In the genomic region with DNA sequence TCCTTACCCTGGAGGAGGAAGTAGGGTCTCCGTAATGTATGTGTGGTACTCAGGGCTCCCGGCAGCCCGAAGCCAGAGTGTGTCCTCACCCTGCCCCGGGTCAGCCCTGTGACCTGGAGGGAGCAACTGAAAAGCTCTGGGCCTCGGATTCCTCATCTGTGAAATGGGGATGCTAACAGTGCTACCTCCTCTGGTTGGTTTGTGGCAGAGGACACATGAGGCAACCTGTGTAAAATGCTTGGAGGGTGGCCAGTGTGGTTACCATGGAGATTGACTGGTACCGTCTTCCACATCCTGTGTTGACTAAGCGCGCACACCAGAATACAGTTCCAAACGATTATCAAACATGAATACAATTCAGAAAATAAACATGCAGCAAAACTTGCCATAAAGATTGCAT, we compare ENCODE assay signal across 8 cellular contexts.
A peak's percentile ranks its signal among the peaks of the same experiment; 100 is the strongest.
DNase-seq lines count a peak whose midpoint lies in the region; ATAC-seq and TF ChIP-seq lines count a peak whose summit lies in the region.

No MANE protein-coding gene starts in this region.

- no peaks in the 10 kb centered on the region for H3K36me3 ChIP-seq in CD8-positive, alpha-beta T cell (ENCODE audit: insufficient read depth, low read length)
- H3K36me3 ChIP-seq in left lung, result no peaks in the 10 kb centered on the region

- H3K4me3 Mint-ChIP-seq in CD8-positive, alpha-beta T cell, result peak overlapping the region; percentile 49
- peak overlapping the region; percentile 59 for H3K4me3 Mint-ChIP-seq in activated naive CD8-positive, alpha-beta T cell

- H3K27me3 Mint-ChIP-seq in CD8-positive, alpha-beta T cell (ENCODE audit: low read depth), result no peaks in the 10 kb centered on the region
- no peaks in the 10 kb centered on the region for H3K27me3 Mint-ChIP-seq in activated naive CD8-positive, alpha-beta T cell

- no peak for TF ChIP-seq CTCF in CD8-positive, alpha-beta T cell (IDR thresholded peaks at IDR 0.05)
- TF ChIP-seq CTCF in left lung (IDR thresholded peaks at IDR 0.05), result no peak

- H3K4me1 ChIP-seq in CD8-positive, alpha-beta T cell (ENCODE audit: insufficient read depth, low read length), result peaks cover 52% of the 10 kb centered on the region
- no peaks in the 10 kb centered on the region for H3K4me1 ChIP-seq in left lung

- H3K9me3 ChIP-seq in CD8-positive, alpha-beta T cell (ENCODE audit: low read length), result no peaks in the 10 kb centered on the region
- H3K9me3 ChIP-seq in left lung, result peaks cover 0 to 3% of the 10 kb centered on the region in 2 donors

- peak overlapping the region; percentile 86 for H3K27ac Mint-ChIP-seq in CD8-positive, alpha-beta T cell
- H3K27ac Mint-ChIP-seq in activated naive CD8-positive, alpha-beta T cell, result peak overlapping the region; percentile 78

- H3K9me3 Mint-ChIP-seq in CD8-positive, alpha-beta T cell, result no peaks in the 10 kb centered on the region
- no peaks in the 10 kb centered on the region for H3K9me3 Mint-ChIP-seq in activated naive CD8-positive, alpha-beta T cell (ENCODE audit: low read depth)

- peak; percentile 82 for ATAC-seq in CD8-positive, alpha-beta T cell
- ATAC-seq in left lung, result no peak

- H3K27ac ChIP-seq in CD8-positive, alpha-beta T cell (ENCODE audit: low read depth, low read length), result no peak overlapping the region
- H3K27ac ChIP-seq in left lung, result no peak overlapping the region

- H3K4me1 Mint-ChIP-seq in CD8-positive, alpha-beta T cell (ENCODE audit: low read depth), result peaks cover 55% of the 10 kb centered on the region
- peaks cover 63% of the 10 kb centered on the region for H3K4me1 Mint-ChIP-seq in activated naive CD8-positive, alpha-beta T cell (ENCODE audit: low read depth)

- DNase-seq in CD8-positive, alpha-beta T cell, result peak; percentile 55 to 86 (median 72)
- peak; percentile 57 for DNase-seq in RPMI7951 (ENCODE audit: low read depth)
- DNase-seq in non-pigmented ciliary epithelial cell (ENCODE audit: low read depth), result peak; percentile 55
- no peak for DNase-seq in NCI-H1048 (lab: John Stamatoyannopoulos, UW)
- DNase-seq in NCI-H510A treated with DMSO at 0.1 percent for 48 hours (lab: John Stamatoyannopoulos, UW), result no peak
- DNase-seq in left lung, result no peak
- no peak for DNase-seq in islet precursor cell

- intact Hi-C loops in CD8-positive, alpha-beta T cell (cut with DNase I, micrococcal nuclease), result loop anchor here (1.0 to 5.0 kb wide), 6 partner anchors 72 to 164 kb away; partner anchors contain the start of gene KLF6 (in 1 of the 2)
- intact Hi-C loops in left lung (cut with DNase I), result no loop called here

- no peaks in the 10 kb centered on the region for H3K27me3 ChIP-seq in CD8-positive, alpha-beta T cell (ENCODE audit: insufficient read depth, low read length)
- H3K27me3 ChIP-seq in left lung, result no peaks in the 10 kb centered on the region

- CTCF ChIA-PET in CD8-positive, alpha-beta T cell (lab: Charles Lee), result interaction anchor here (1.6 kb wide), 1 partner anchor 12 kb away, joined by 5 read pairs; no protein-coding TSS in a partner anchor

- H3K36me3 Mint-ChIP-seq in CD8-positive, alpha-beta T cell, result no peaks in the 10 kb centered on the region
- no peaks in the 10 kb centered on the region for H3K36me3 Mint-ChIP-seq in activated naive CD8-positive, alpha-beta T cell

- no peak overlapping the region for H3K4me3 ChIP-seq in CD8-positive, alpha-beta T cell (ENCODE audit: low read depth, low read length)
- no peak overlapping the region for H3K4me3 ChIP-seq in left lung

- POLR2A ChIA-PET in CD8-positive, alpha-beta T cell (lab: Charles Lee), result interaction anchor here (1.1 to 4.8 kb wide), 4 partner anchors 11 to 166 kb away, joined by 3 to 38 read pairs (median 4); partner anchors contain the start of gene KLF6

Comparison
In these comparisons a context has a peak if more than half of its experiments do, and no peak if none do; other contexts are left out.
1. DNase-seq: peak in CD8-positive, alpha-beta T cell (7 of 7), RPMI7951 (single experiment) and non-pigmented ciliary epithelial cell (single experiment); none in NCI-H1048 (single experiment), NCI-H510A treated with DMSO at 0.1 percent for 48 hours (single experiment), left lung (0 of 2) and islet precursor cell (single experiment).
2. intact Hi-C loops: an anchor here in CD8-positive, alpha-beta T cell (1.0 to 5.0 kb wide); none called in left lung.